ENCODE assay signal across 8 cellular contexts in genomic region chr13:98171806-98172569, GRCh38. TPM values are rescaled to one million over a fixed set of nuclear protein-coding genes. Genes with fewer than 3 reads are reported as not detected.
A peak's percentile ranks its signal among the peaks of the same experiment; 100 is the strongest.
DNase-seq lines count a peak whose midpoint lies in the region; ATAC-seq and TF ChIP-seq lines count a peak whose summit lies in the region.
"Had no signal": no experiment of that assay in that cellular context is flagged by ENCODE, and none has a peak within 500 bp of the region (broad histone marks: within the 10 kb centered on the region; RNA-seq: fewer than 3 reads in every experiment).

No MANE protein-coding gene starts in this region.

- H3K27me3 Mint-ChIP-seq in activated naive CD4-positive, alpha-beta T cell treated with anti-CD3 and anti-CD28 coated beads, Interleukin-2, amount 10 ng/mL, durations not matched to agents 7 days and 5 days: peaks cover 23% of the 10 kb centered on the region

- H3K9me3 ChIP-seq in OCI-LY3 (ENCODE audit: insufficient read depth, low read length) (no peaks in the 10 kb centered on the region), esophagus muscularis mucosa (no peaks in the 10 kb centered on the region), uterus (no peaks in the 10 kb centered on the region)

- H3K4me1 ChIP-seq in OCI-LY3 (ENCODE audit: low read length) (peaks cover 6% of the 10 kb centered on the region), esophagus muscularis mucosa (peaks cover 36 to 43% (median 41%) of the 10 kb centered on the region in 4 donors), uterus (peaks cover 15 to 25% of the 10 kb centered on the region in 2 donors)

- no peak for TF ChIP-seq EP300 in esophagus muscularis mucosa (IDR thresholded peaks at IDR 0.05)

- H3K4me1 Mint-ChIP-seq in activated naive CD4-positive, alpha-beta T cell treated with anti-CD3 and anti-CD28 coated beads, Interleukin-2, amount 10 ng/mL, durations not matched to agents 7 days and 5 days: no peaks in the 10 kb centered on the region

- no peak overlapping the region for H3K9ac ChIP-seq in OCI-LY3 (ENCODE audit: low read length)

- H3K36me3 ChIP-seq in OCI-LY3 (replicated peaks; ENCODE audit: low read depth, low read length): no peaks in the 10 kb centered on the region
- H3K36me3 ChIP-seq in esophagus muscularis mucosa: peaks cover 0 to 6% (median 0%) of the 10 kb centered on the region in 4 donors
- no peaks in the 10 kb centered on the region for H3K36me3 ChIP-seq in uterus

- H3K27me3 ChIP-seq in OCI-LY3 (ENCODE audit: low read depth, low read length): peaks cover 14% of the 10 kb centered on the region
- H3K27me3 ChIP-seq in esophagus muscularis mucosa: no peaks in the 10 kb centered on the region
- no peaks in the 10 kb centered on the region for H3K27me3 ChIP-seq in uterus

- 0 out of 2 replicates have a peak overlapping the region, but pooled peaks have one; percentile 5 for H3K4me2 ChIP-seq in OCI-LY3 (ENCODE audit: low read length)

- H3K4me3 ChIP-seq in OCI-LY3 (ENCODE audit: low read length) (no peak overlapping the region), esophagus muscularis mucosa (peak overlapping the region in 3 of 4 donors; percentile 16 to 26 (median 23)), uterus (no peak overlapping the region)

- no peaks in the 10 kb centered on the region for H3K36me3 Mint-ChIP-seq in activated naive CD4-positive, alpha-beta T cell treated with anti-CD3 and anti-CD28 coated beads, Interleukin-2, amount 10 ng/mL, durations not matched to agents 7 days and 5 days

- TF ChIP-seq CTCF in OCI-LY3 (IDR thresholded peaks at IDR 0.05; ENCODE audit: low read depth, low read length) (no peak), esophagus muscularis mucosa (IDR thresholded peaks at IDR 0.05) (no peak), uterus (IDR thresholded peaks at IDR 0.05) (no peak)

- no peaks in the 10 kb centered on the region for H4K20me1 ChIP-seq in OCI-LY3 (ENCODE audit: insufficient read depth, low read length)

- intact Hi-C loops in esophagus muscularis mucosa (cut with DNase I): loop anchor here (5.0 kb wide), 1 partner anchor 95 kb away; no protein-coding TSS in a partner anchor
- intact Hi-C loops in uterus (cut with DNase I; ENCODE audit: low total_unique reads): no loop called here

- TF ChIP-seq POLR2A in esophagus muscularis mucosa (IDR thresholded peaks at IDR 0.05; ENCODE audit: low read depth) (no peak), uterus (IDR thresholded peaks at IDR 0.05) (no peak)

- WGBS in esophagus muscularis mucosa: 36% methylated on average over 18 of the region's 19 CpGs

- CTCF ChIA-PET in activated naive CD4-positive, alpha-beta T cell treated with anti-CD3 and anti-CD28 coated beads, Interleukin-2, amount 10 ng/mL, durations not matched to agents 7 days and 5 days (lab: Charles Lee): no interaction called here

- no peak overlapping the region for H3K27ac ChIP-seq in OCI-LY3 (ENCODE audit: low read length)
- H3K27ac ChIP-seq in esophagus muscularis mucosa (replicated peaks in 1 of 4): peak overlapping the region; percentile 34 to 72 (median 63)
- peak overlapping the region; percentile 64 to 77 for H3K27ac ChIP-seq in uterus

- H3K9me3 Mint-ChIP-seq in activated naive CD4-positive, alpha-beta T cell treated with anti-CD3 and anti-CD28 coated beads, Interleukin-2, amount 10 ng/mL, durations not matched to agents 7 days and 5 days: no peaks in the 10 kb centered on the region

- no peak for DNase-seq in esophagus muscularis mucosa (ENCODE audit: extremely low spot score)
- peak; percentile 45 for DNase-seq in midbrain (lab: John Stamatoyannopoulos, UW)
- DNase-seq in uterus: peak in 1 of 2 donors; percentile 34
- no peak for DNase-seq in NCI-H345 treated with DMSO at 0.1 percent for 48 hours (lab: John Stamatoyannopoulos, UW; ENCODE audit: unreplicated experiment)
- no peak for DNase-seq in activated naive CD4-positive, alpha-beta T cell treated with anti-CD3 and anti-CD28 coated beads, Interleukin-2, amount 10 ng/mL, durations not matched to agents 7 days and 5 days
- DNase-seq: HCEC 1CT had no signal

- no peak overlapping the region for H3K4me3 Mint-ChIP-seq in activated naive CD4-positive, alpha-beta T cell treated with anti-CD3 and anti-CD28 coated beads, Interleukin-2, amount 10 ng/mL, durations not matched to agents 7 days and 5 days

- no peaks in the 10 kb centered on the region for H3K79me2 ChIP-seq in OCI-LY3 (ENCODE audit: low read length)

- no peak overlapping the region for H3K27ac Mint-ChIP-seq in activated naive CD4-positive, alpha-beta T cell treated with anti-CD3 and anti-CD28 coated beads, Interleukin-2, amount 10 ng/mL, durations not matched to agents 7 days and 5 days

- no peak for ATAC-seq in GM21825 (IDR thresholded peaks at IDR 0.05; ENCODE audit: unreplicated experiment)

- no peak overlapping the region for H2AFZ ChIP-seq in OCI-LY3 (ENCODE audit: low read depth, low read length)

RNA-seq across cellular contexts. Expression of gene RNF113B, which starts 5.1 kb away (rescaled TPM):
- not detected for total RNA-seq in esophagus muscularis mucosa
- not detected for total RNA-seq in uterus

RNA-seq across cellular contexts. Expression of gene FARP1, which starts 29.1 kb away (rescaled TPM):
- total RNA-seq in esophagus muscularis mucosa (10 to 100 TPM; 21.2 to 56.5 (median 35.1) TPM), uterus (10 to 100 TPM; 13.1 to 71.2 (median 46.6) TPM)

Comparison
In these comparisons a context has a peak if more than half of its experiments do, and no peak if none do; other contexts are left out.
1. H3K4me3 ChIP-seq: peak in esophagus muscularis mucosa (3 of 4); none in OCI-LY3 (single experiment) and uterus (0 of 2).